Comparison of ENCODE assay signal across 7 cellular contexts in genomic region chr4:152240232-152240631, GRCh38.
"Had no signal": no experiment of that assay in that cellular context is flagged by ENCODE, and none has a peak within 500 bp of the region (broad histone marks: within the 10 kb centered on the region; RNA-seq: fewer than 3 reads in every experiment).

No MANE protein-coding gene starts in this region.

- FAIRE-seq: G401.6, GM12891, GM12892, GM18507, GM19239 had no signal

- DNase-seq: GDM1, GF-D8 had no signal
